In genomic region chr9:92501671-92502393, GRCh38 we compare ENCODE assay signal across 9 cellular contexts. TPM values are rescaled to one million over a fixed set of nuclear protein-coding genes. Genes with fewer than 3 reads are reported as not detected.
A peak's percentile ranks its signal among the peaks of the same experiment; 100 is the strongest.
DNase-seq lines count a peak whose midpoint lies in the region; ATAC-seq and TF ChIP-seq lines count a peak whose summit lies in the region.
"Had no signal": no experiment of that assay in that cellular context is flagged by ENCODE, and none has a peak within 500 bp of the region (broad histone marks: within the 10 kb centered on the region; RNA-seq: fewer than 3 reads in every experiment).

No MANE protein-coding gene starts in this region.

- no peaks in the 10 kb centered on the region for H3K27me3 ChIP-seq in BJ (ENCODE audit: control insufficient read depth, insufficient read depth, low read length)
- H3K27me3 ChIP-seq in CD8-positive, alpha-beta memory T cell (ENCODE audit: insufficient read depth, low read length, poor library complexity, severe bottlenecking), result no peaks in the 10 kb centered on the region

- H3K4me3 Mint-ChIP-seq in stimulated activated naive B cell treated with anti-CD40 and anti-IgM and Interleukin-4, amounts not matched to agents 10 μg/mL and 1 μg/mL and 100 μg/mL, for 72 hours, result no peak overlapping the region
- H3K4me3 Mint-ChIP-seq in CD8-positive, alpha-beta memory T cell, result no peak overlapping the region

- no peaks in the 10 kb centered on the region for H3K36me3 ChIP-seq in BJ (ENCODE audit: control insufficient read depth, insufficient read depth, low read length)
- H3K36me3 ChIP-seq in CD8-positive, alpha-beta memory T cell (ENCODE audit: insufficient read depth, low read length), result no peaks in the 10 kb centered on the region

- H3K4me1 Mint-ChIP-seq in stimulated activated naive B cell treated with anti-CD40 and anti-IgM and Interleukin-4, amounts not matched to agents 10 μg/mL and 1 μg/mL and 100 μg/mL, for 72 hours, result peaks cover 0 to 6% of the 10 kb centered on the region in 2 donors
- no peaks in the 10 kb centered on the region for H3K4me1 Mint-ChIP-seq in CD8-positive, alpha-beta memory T cell

- peak; percentile 87 to 92 for ATAC-seq in stimulated activated naive B cell treated with anti-CD40 and anti-IgM and Interleukin-4, amounts not matched to agents 10 μg/mL and 1 μg/mL and 100 μg/mL, for 72 hours (replicated peaks)
- ATAC-seq in HG03139 (IDR thresholded peaks at IDR 0.05; ENCODE audit: unreplicated experiment), result no peak

- DNase-seq in BJ (ENCODE audit: low read depth), result no peak
- peak; percentile 6 for DNase-seq in GM19238 (ENCODE audit: insufficient read length, low spot score)
- DNase-seq in SK-MEL-5 (ENCODE audit: low read depth, low spot score), result peak; percentile 86
- DNase-seq in glomerular visceral epithelial cell (ENCODE audit: extremely low spot score), result peak; percentile 15
- DNase-seq in stimulated activated naive B cell treated with anti-CD40 and anti-IgM and Interleukin-4, amounts not matched to agents 10 μg/mL and 1 μg/mL and 100 μg/mL, for 72 hours, result no peak
- DNase-seq in Ammon's horn (ENCODE audit: low spot score), result no peak
- DNase-seq in CD8-positive, alpha-beta memory T cell, result no peak

- no peak overlapping the region for H3K27ac ChIP-seq in CD8-positive, alpha-beta memory T cell (ENCODE audit: low read depth, low read length)

- no peaks in the 10 kb centered on the region for H3K9me3 ChIP-seq in CD8-positive, alpha-beta memory T cell (ENCODE audit: low read length)

- POLR2A ChIA-PET in BJ (lab: Charles Lee), result interaction anchor here (0.5 kb wide), 1 partner anchor 178 kb away, joined by 3 read pairs; no protein-coding TSS in a partner anchor
- POLR2A ChIA-PET in CD8-positive, alpha-beta memory T cell (lab: Charles Lee), result no interaction called here

- H3K27ac Mint-ChIP-seq in stimulated activated naive B cell treated with anti-CD40 and anti-IgM and Interleukin-4, amounts not matched to agents 10 μg/mL and 1 μg/mL and 100 μg/mL, for 72 hours, result no peak overlapping the region
- H3K27ac Mint-ChIP-seq in CD8-positive, alpha-beta memory T cell, result no peak overlapping the region

- no peaks in the 10 kb centered on the region for H3K4me1 ChIP-seq in CD8-positive, alpha-beta memory T cell (ENCODE audit: insufficient read depth, low read length)

- peaks cover 2 to 4% of the 10 kb centered on the region in 2 donors for H3K36me3 Mint-ChIP-seq in stimulated activated naive B cell treated with anti-CD40 and anti-IgM and Interleukin-4, amounts not matched to agents 10 μg/mL and 1 μg/mL and 100 μg/mL, for 72 hours
- H3K36me3 Mint-ChIP-seq in CD8-positive, alpha-beta memory T cell, result no peaks in the 10 kb centered on the region

- CTCF ChIA-PET in BJ (lab: Yijun Ruan, JAX), result interaction anchor here (0.9 to 1.2 kb wide), 3 partner anchors 32 to 130 kb away, joined by 3 read pairs; no protein-coding TSS in a partner anchor
- CTCF ChIA-PET in CD8-positive, alpha-beta memory T cell (lab: Charles Lee), result no interaction called here

- no peaks in the 10 kb centered on the region for H3K27me3 Mint-ChIP-seq in stimulated activated naive B cell treated with anti-CD40 and anti-IgM and Interleukin-4, amounts not matched to agents 10 μg/mL and 1 μg/mL and 100 μg/mL, for 72 hours
- H3K27me3 Mint-ChIP-seq in CD8-positive, alpha-beta memory T cell, result no peaks in the 10 kb centered on the region

- in situ Hi-C loops in SK-MEL-5 (cut with HindIII; ENCODE audit: low pct_unique_long_range_greater_than_20kb, low sequenced_read_pairs), result no loop called here

- TF ChIP-seq CTCF in BJ (IDR thresholded peaks at IDR 0.05; ENCODE audit: insufficient read depth, low read depth, low read length), result peak; percentile 48

- H3K4me3 ChIP-seq in BJ (ENCODE audit: low read depth, low read length), result no peak overlapping the region
- H3K4me3 ChIP-seq in CD8-positive, alpha-beta memory T cell (ENCODE audit: low read length), result no peak overlapping the region

- no peaks in the 10 kb centered on the region for H3K9me3 Mint-ChIP-seq in stimulated activated naive B cell treated with anti-CD40 and anti-IgM and Interleukin-4, amounts not matched to agents 10 μg/mL and 1 μg/mL and 100 μg/mL, for 72 hours
- no peaks in the 10 kb centered on the region for H3K9me3 Mint-ChIP-seq in CD8-positive, alpha-beta memory T cell

RNA-seq across cellular contexts. Expression of gene ASPN, which starts 19.5 kb away (rescaled TPM):
- polyA plus RNA-seq in BJ (2011; rRNA removed), result 3.4 and 8.2 TPM in 2 replicates
- 1.00 and 1.4 TPM in 2 replicates for polyA minus RNA-seq in BJ (2011; rRNA and poly(A)+ RNA removed)
- not detected in 2 replicates for total RNA-seq in SK-MEL-5 (2014; rRNA removed; shearing (Covaris generic))
- polyA plus RNA-seq in SK-MEL-5 (2015; cell fraction: cytosol; rRNA removed), result not detected in 2 replicates
- not detected in 2 replicates for polyA plus RNA-seq in SK-MEL-5 (2015; cell fraction: nucleus; rRNA removed)
- total RNA-seq in CD8-positive, alpha-beta memory T cell, result not detected
- polyA plus RNA-seq in CD8-positive, alpha-beta memory T cell, result not detected
- total RNA-seq: mononuclear cell had no signal

RNA-seq across cellular contexts. Expression of gene ECM2, which starts 34.0 kb away (rescaled TPM):
- 1.9 and 2.9 TPM in 2 replicates for polyA plus RNA-seq in BJ (2011; rRNA removed)
- 0.62 and 0.76 TPM in 2 replicates for polyA minus RNA-seq in BJ (2011; rRNA and poly(A)+ RNA removed)
- total RNA-seq in SK-MEL-5 (2014; rRNA removed; shearing (Covaris generic)), result not detected in 2 replicates
- not detected in 2 replicates for polyA plus RNA-seq in SK-MEL-5 (2015; cell fraction: cytosol; rRNA removed)
- polyA plus RNA-seq in SK-MEL-5 (2015; cell fraction: nucleus; rRNA removed), result not detected in 2 replicates
- not detected for total RNA-seq in CD8-positive, alpha-beta memory T cell
- not detected for polyA plus RNA-seq in CD8-positive, alpha-beta memory T cell

Comparison
In these comparisons a context has a peak if more than half of its experiments do, and no peak if none do; other contexts are left out.
1. DNase-seq: peak in GM19238 (single experiment), SK-MEL-5 (single experiment) and glomerular visceral epithelial cell (single experiment); none in BJ (single experiment), stimulated activated naive B cell treated with anti-CD40 and anti-IgM and Interleukin-4, amounts not matched to agents 10 μg/mL and 1 μg/mL and 100 μg/mL, for 72 hours (single experiment), Ammon's horn (single experiment) and CD8-positive, alpha-beta memory T cell (0 of 5).